16 cellular contexts compared by ENCODE assay signal in the genomic region with DNA sequence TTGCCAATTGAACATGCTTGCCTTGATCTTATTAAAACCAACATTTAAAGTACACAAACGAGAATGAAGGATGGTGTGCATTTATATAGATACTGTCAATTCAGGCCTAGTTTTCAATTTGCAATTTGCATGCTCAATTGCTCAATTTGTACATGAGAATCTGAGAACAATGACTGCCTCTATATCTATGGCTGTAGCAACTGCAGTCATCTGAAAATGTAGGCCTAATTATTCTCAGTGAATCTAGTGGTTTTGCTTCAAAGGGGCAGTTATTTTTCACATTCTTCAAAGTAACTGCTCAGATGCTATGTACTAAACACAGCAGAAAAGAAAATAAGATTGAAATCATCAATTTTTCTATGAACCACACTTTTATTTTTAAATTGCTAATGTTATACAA. TPM values are rescaled to one million over a fixed set of nuclear protein-coding genes. Genes with fewer than 3 reads are reported as not detected.
DNase-seq lines count a peak whose midpoint lies in the region; ATAC-seq and TF ChIP-seq lines count a peak whose summit lies in the region.
"Had no signal": no experiment of that assay in that cellular context is flagged by ENCODE, and none has a peak within 500 bp of the region (broad histone marks: within the 10 kb centered on the region; RNA-seq: fewer than 3 reads in every experiment).

No MANE protein-coding gene starts in this region.

- H3K27me3 Mint-ChIP-seq in endothelial cell (ENCODE audit: unreplicated experiment): no peaks in the 10 kb centered on the region

- no peaks in the 10 kb centered on the region for H3K9me3 Mint-ChIP-seq in endothelial cell (ENCODE audit: unreplicated experiment)
- H3K9me3 Mint-ChIP-seq: CD14-positive monocyte had no signal

- no peaks in the 10 kb centered on the region for H3K4me1 Mint-ChIP-seq in endothelial cell (ENCODE audit: unreplicated experiment)
- H3K4me1 Mint-ChIP-seq: CD14-positive monocyte had no signal

- DNase-seq in NCI-H1048 (lab: John Stamatoyannopoulos, UW) (peak; percentile 35), RPMI7951 (ENCODE audit: low read depth) (peak; percentile 1), foreskin melanocyte (peak; percentile 71), retina (peak; percentile 9), endothelial cell (ENCODE audit: low spot score) (no peak), SW480 (ENCODE audit: low spot score) (no peak), MV-4-11 (lab: John Stamatoyannopoulos, UW) (no peak)
- DNase-seq: Caco-2; CD8-positive, alpha-beta T cell; DND-41; GF-D8; GM23248 had no signal

- H3K27ac Mint-ChIP-seq in endothelial cell (ENCODE audit: unreplicated experiment): no peak overlapping the region
- H3K27ac Mint-ChIP-seq: CD14-positive monocyte; CD8-positive, alpha-beta T cell had no signal

- ATAC-seq in GM19395 (IDR thresholded peaks at IDR 0.05; ENCODE audit: unreplicated experiment): no peak
- ATAC-seq: A549; CD8-positive, alpha-beta T cell; HCT116 had no signal

- H3K4me3 Mint-ChIP-seq in endothelial cell (ENCODE audit: unreplicated experiment): no peak overlapping the region
- H3K4me3 Mint-ChIP-seq: CD14-positive monocyte; CD8-positive, alpha-beta T cell had no signal

- no peak for TF ChIP-seq CTCF in endothelial cell (IDR thresholded peaks at IDR 0.05; ENCODE audit: unreplicated experiment)

- H3K36me3 Mint-ChIP-seq in endothelial cell (ENCODE audit: low read depth, unreplicated experiment): no peaks in the 10 kb centered on the region
- H3K36me3 Mint-ChIP-seq: CD14-positive monocyte; CD8-positive, alpha-beta T cell had no signal

RNA-seq across cellular contexts. Expression of a gene that starts 18.7 kb away (rescaled TPM):
- total RNA-seq in RPMI7951 (2014; rRNA removed; shearing (Covaris generic)): not detected in 2 replicates
- total RNA-seq in endothelial cell (ENCODE audit: unreplicated experiment): 3.2 TPM
- total RNA-seq: Caco-2; CD8-positive, alpha-beta T cell; GM23248 had no signal

Comparison
In these comparisons a context has a peak if more than half of its experiments do, and no peak if none do; other contexts are left out.
1. DNase-seq: peak in NCI-H1048 (single experiment), RPMI7951 (single experiment), foreskin melanocyte (single experiment) and retina (single experiment); none in endothelial cell (single experiment), SW480 (single experiment) and MV-4-11 (single experiment).